In genomic region chr2:170421175-170421687, GRCh38 we compare ENCODE assay signal across 19 cellular contexts.
"Had no signal": no experiment of that assay in that cellular context is flagged by ENCODE, and none has a peak within 500 bp of the region (broad histone marks: within the 10 kb centered on the region; RNA-seq: fewer than 3 reads in every experiment).

No MANE protein-coding gene starts in this region.

- H3K4me2 ChIP-seq: neural progenitor cell had no signal

- H3K36me3 ChIP-seq: ascending aorta, colonic mucosa, neural progenitor cell, pancreas, WERI-Rb-1 had no signal

- H2AFZ ChIP-seq: neural progenitor cell had no signal

- H3K4me1 ChIP-seq: ascending aorta, neural progenitor cell, pancreas had no signal

- H3K9ac ChIP-seq: neural progenitor cell had no signal

- H3K9me3 ChIP-seq: ascending aorta, colonic mucosa, pancreas had no signal

- ATAC-seq: sciatic nerve had no signal

- DNase-seq: activated CD4-positive, alpha-beta T cell treated with anti-CD3 and anti-CD28 coated beads for 1 hour; activated CD8-positive, alpha-beta memory T cell treated with anti-CD3 and anti-CD28 coated beads for 24 hours; activated CD8-positive, alpha-beta memory T cell treated with anti-CD3 and anti-CD28 coated beads, Interleukin-2, amount 50 U/mL, for 48 hours; activated effector memory CD4-positive, alpha-beta T cell treated with Interleukin-2 at 50 U/mL for 16 hours; activated naive CD4-positive, alpha-beta T cell treated with anti-CD3 and anti-CD28 coated beads, Interleukin-2, amount 10 ng/mL, durations not matched to agents 7 days and 5 days; activated naive CD8-positive, alpha-beta T cell treated with anti-CD3 and anti-CD28 coated beads, Interleukin-2, amount 50 U/mL, for 24 hours; activated T-cell treated with anti-CD3 and anti-CD28 coated beads, Interleukin-2, amount 50 U/mL, for 48 hours; colonic mucosa; erythroblast; mesenchymal stem cell; naive thymus-derived CD4-positive, alpha-beta T cell; pancreas; stimulated activated CD4-positive, alpha-beta T cell treated with anti-CD3 and anti-CD28 coated beads, Interleukin-4, amount 100 ng/mL, for 4 hours; stimulated activated naive B cell treated with anti-CD40 and anti-IgM and Interleukin-4, amounts not matched to agents 10 μg/mL and 1 μg/mL and 100 μg/mL, for 72 hours; T1000; WERI-Rb-1 had no signal

- H3K27me3 ChIP-seq: ascending aorta, colonic mucosa, neural progenitor cell, pancreas had no signal

- H3K4me3 ChIP-seq: ascending aorta, colonic mucosa, neural progenitor cell, pancreas had no signal

- H3K27ac ChIP-seq: ascending aorta, colonic mucosa, neural progenitor cell, pancreas, WERI-Rb-1 had no signal
